In the genomic region with DNA sequence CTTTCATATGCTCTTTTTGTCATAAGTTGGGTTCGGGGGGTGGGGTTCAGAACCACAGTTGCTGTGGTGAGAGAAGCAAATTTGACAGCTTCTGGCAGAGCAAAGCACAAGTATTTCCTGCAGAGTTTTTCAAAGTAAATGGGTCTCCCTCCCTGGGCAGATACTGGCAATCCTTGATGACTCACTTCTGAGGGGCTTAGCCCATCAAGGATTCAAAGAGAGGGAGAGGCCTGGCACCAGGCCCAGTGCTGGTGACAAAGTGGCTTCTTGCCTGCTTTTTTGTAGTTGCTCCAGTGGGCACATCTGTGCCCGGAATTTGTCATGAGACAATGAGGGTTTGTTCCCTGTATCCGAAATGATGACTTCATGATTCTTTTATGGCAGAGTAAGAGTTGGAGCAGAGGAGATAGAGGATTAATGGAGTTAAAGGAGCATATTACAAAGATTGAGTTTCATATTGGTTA, we compare ENCODE assay signal across 10 cellular contexts. TPM values are rescaled to one million over a fixed set of nuclear protein-coding genes. Genes with fewer than 3 reads are reported as not detected.
A peak's percentile ranks its signal among the peaks of the same experiment; 100 is the strongest.
DNase-seq lines count a peak whose midpoint lies in the region; ATAC-seq and TF ChIP-seq lines count a peak whose summit lies in the region.
"Had no signal": no experiment of that assay in that cellular context is flagged by ENCODE, and none has a peak within 500 bp of the region (broad histone marks: within the 10 kb centered on the region; RNA-seq: fewer than 3 reads in every experiment).

No MANE protein-coding gene starts in this region.

- H2AFZ ChIP-seq in fibroblast of lung (ENCODE audit: low read length): no peak overlapping the region

- no peaks in the 10 kb centered on the region for H3K36me3 ChIP-seq in fibroblast of lung (ENCODE audit: control insufficient read depth, insufficient read depth, low read length)
- no peaks in the 10 kb centered on the region for H3K36me3 ChIP-seq in prostate gland
- H3K36me3 ChIP-seq in esophagus squamous epithelium: no peaks in the 10 kb centered on the region

- H3K4me3 ChIP-seq in fibroblast of lung (replicated peaks in 1 of 4; ENCODE audit: control extremely low read depth in 1 of 4, insufficient read depth in 1 of 4, low read depth in 3 of 4, low read length in 4 of 4) (no peak overlapping the region), prostate gland (no peak overlapping the region), esophagus squamous epithelium (no peak overlapping the region)
- H3K4me3 ChIP-seq: lung had no signal

- DNase-seq in H4 (ENCODE audit: low spot score) (peak; percentile 83), NCI-H524 (lab: John Stamatoyannopoulos, UW) (peak; percentile 95 to 99), fibroblast of lung (ENCODE audit: low read depth in 2 of 2) (peak; percentile 45 to 80), prostate gland (ENCODE audit: low spot score) (peak; percentile 55), RKO (ENCODE audit: low spot score) (no peak), esophagus squamous epithelium (lab: John Stamatoyannopoulos, UW) (no peak), T-helper 2 cell (no peak)
- DNase-seq: activated CD4-positive, alpha-beta T cell treated with anti-CD3 and anti-CD28 coated beads for 36 hours had no signal

- TF ChIP-seq CTCF in fibroblast of lung (conservative IDR thresholded peaks at IDR 0.05 in 1 of 2, IDR thresholded peaks at IDR 0.05 in 1 of 2; ENCODE audit: low read depth in 1 of 2, low read length in 2 of 2) (no peak), prostate gland (IDR thresholded peaks at IDR 0.05) (no peak), esophagus squamous epithelium (IDR thresholded peaks at IDR 0.05) (no peak)

- peak overlapping the region; percentile 38 for H3K4me2 ChIP-seq in fibroblast of lung (ENCODE audit: extremely low read depth, insufficient read depth, low read length)

- intact Hi-C loops in prostate gland (cut with DNase I): loop anchor here (5.0 kb wide), 1 partner anchor 33 kb away; no protein-coding TSS in a partner anchor
- intact Hi-C loops in esophagus squamous epithelium (cut with DNase I): no loop called here

- no peak for TF ChIP-seq POLR2A in prostate gland (IDR thresholded peaks at IDR 0.05)
- no peak for TF ChIP-seq POLR2A in esophagus squamous epithelium (IDR thresholded peaks at IDR 0.05)

- H3K9ac ChIP-seq in fibroblast of lung (ENCODE audit: insufficient read depth, low read length): no peak overlapping the region

- H3K9me3 ChIP-seq in fibroblast of lung (ENCODE audit: control insufficient read depth, insufficient read depth, low read depth, low read length) (no peaks in the 10 kb centered on the region), prostate gland (no peaks in the 10 kb centered on the region), esophagus squamous epithelium (no peaks in the 10 kb centered on the region)

- no peaks in the 10 kb centered on the region for H3K79me2 ChIP-seq in fibroblast of lung (ENCODE audit: control insufficient read depth, insufficient read depth, low read length)

- no peak overlapping the region for H3K27ac ChIP-seq in fibroblast of lung (ENCODE audit: insufficient read depth, low read length)
- H3K27ac ChIP-seq in prostate gland: no peak overlapping the region
- no peak overlapping the region for H3K27ac ChIP-seq in esophagus squamous epithelium

- H3K4me1 ChIP-seq in fibroblast of lung (ENCODE audit: control insufficient read depth, extremely low read depth, insufficient read depth, low read length) (peaks cover 10% of the 10 kb centered on the region), prostate gland (replicated peaks) (no peaks in the 10 kb centered on the region), esophagus squamous epithelium (peaks cover 3 to 13% (median 6%) of the 10 kb centered on the region in 3 donors)

- no peaks in the 10 kb centered on the region for H3K27me3 ChIP-seq in fibroblast of lung (ENCODE audit: control insufficient read depth, insufficient read depth, low read length)
- no peaks in the 10 kb centered on the region for H3K27me3 ChIP-seq in prostate gland (replicated peaks; ENCODE audit: insufficient read depth)
- H3K27me3 ChIP-seq in esophagus squamous epithelium: no peaks in the 10 kb centered on the region

- no peak for ATAC-seq in GM21529 (IDR thresholded peaks at IDR 0.05; ENCODE audit: unreplicated experiment)
- ATAC-seq: activated CD4-positive, alpha-beta T cell treated with anti-CD3 and anti-CD28 coated beads for 36 hours had no signal

- H4K20me1 ChIP-seq in fibroblast of lung (ENCODE audit: control insufficient read depth, extremely low read depth, insufficient read depth, low read length): no peaks in the 10 kb centered on the region

- 20% methylated on average over 3 of the region's 3 CpGs for WGBS in prostate gland
- 3 to 16% methylated on average over 3 of the region's 3 CpGs for WGBS in esophagus squamous epithelium, 2 donors

RNA-seq across cellular contexts. Expression of gene TNC, which starts 46.6 kb away (rescaled TPM):
- total RNA-seq in H4 (2014; rRNA removed; shearing (Covaris generic)): 45.0 and 45.9 TPM in 2 replicates
- total RNA-seq in fibroblast of lung (457 and 560 TPM in 2 replicates), prostate gland (10 to 100 TPM; 35.4 to 92.5 TPM), esophagus squamous epithelium (10 to 100 TPM in 3 of 4 donors, 1 to 10 TPM in 1; 8.5 to 75.1 (median 45.4) TPM)
- 227 and 340 TPM in 2 replicates for polyA plus RNA-seq in fibroblast of lung
- 211 and 288 TPM in 2 replicates for polyA plus RNA-seq in fibroblast of lung (2012)
- 619 and 991 TPM in 2 replicates for polyA minus RNA-seq in fibroblast of lung (ENCODE audit: low replicate concordance)

Comparison
In these comparisons a context has a peak if more than half of its experiments do, and no peak if none do; other contexts are left out.
1. DNase-seq: peak in H4 (single experiment), NCI-H524 (2 of 2), fibroblast of lung (2 of 2) and prostate gland (single experiment); none in RKO (single experiment), esophagus squamous epithelium (single experiment) and T-helper 2 cell (0 of 5).